ENCODE assay signal across 17 cellular contexts in the genomic region with DNA sequence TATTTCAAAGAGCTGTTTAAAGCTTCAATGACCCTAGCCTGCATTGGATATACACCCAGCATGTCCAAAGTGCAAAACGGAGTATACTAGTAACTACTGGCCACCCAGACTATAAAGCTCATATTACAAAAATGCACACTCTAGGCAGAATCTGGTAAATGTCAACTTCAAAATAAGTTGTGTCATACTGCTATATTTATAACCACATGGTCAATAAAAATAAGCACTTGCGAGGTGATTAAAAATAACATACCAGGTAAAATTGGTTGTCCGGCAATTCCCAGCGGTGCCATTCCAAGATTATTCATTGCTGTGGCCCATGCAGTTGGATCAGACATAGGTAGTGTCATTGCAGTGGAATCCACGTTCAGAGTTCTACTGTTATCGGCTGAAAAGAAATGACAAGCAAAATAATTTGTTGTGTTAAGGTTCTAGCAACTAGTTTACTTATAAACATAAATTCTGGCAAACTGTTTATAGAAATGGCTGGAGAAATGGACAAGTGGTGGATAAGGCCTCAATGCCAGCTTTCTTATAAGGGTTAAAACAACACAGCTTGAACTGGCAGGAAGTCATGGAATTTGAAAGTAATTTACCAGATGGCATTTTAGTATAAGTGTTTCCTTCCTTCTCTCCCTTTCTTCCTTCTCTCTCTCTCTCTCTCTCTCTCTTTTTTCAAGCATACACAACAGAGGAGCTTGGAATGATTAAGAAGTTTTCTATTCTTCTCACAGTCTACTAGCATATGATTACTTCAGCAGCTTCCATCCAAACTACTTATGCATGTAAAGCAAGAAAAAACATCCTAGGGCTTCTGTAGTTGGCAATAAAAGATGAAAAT.
DNase-seq lines count a peak whose midpoint lies in the region; ATAC-seq and TF ChIP-seq lines count a peak whose summit lies in the region.
"Had no signal": no experiment of that assay in that cellular context is flagged by ENCODE, and none has a peak within 500 bp of the region (broad histone marks: within the 10 kb centered on the region; RNA-seq: fewer than 3 reads in every experiment).

No MANE protein-coding gene starts in this region.

- DNase-seq in ELR (ENCODE audit: low read depth) (peak; percentile 13), SK-N-SH (no peak), fibroblast of villous mesenchyme (ENCODE audit: low read depth) (peak; percentile 55), thoracic aorta (ENCODE audit: low spot score) (no peak), epidermal melanocyte (ENCODE audit: insufficient read length, low spot score) (no peak), SW480 (ENCODE audit: low spot score) (no peak)
- no peak for DNase-seq in activated CD4-positive, alpha-beta T cell treated with anti-CD3 and anti-CD28 coated beads for 4 hours
- DNase-seq: activated CD4-positive, CD25-positive, alpha-beta regulatory T cell; NCI-H1694 treated with DMSO at 0.1 percent for 48 hours; NCI-H2227 treated with DMSO at 0.1 percent for 48 hours; PC-9; SJCRH30; substantia nigra had no signal

- TF ChIP-seq CTCF in SK-N-SH (IDR thresholded peaks at IDR 0.05) = no peak
- TF ChIP-seq CTCF in fibroblast of villous mesenchyme (IDR thresholded peaks at IDR 0.05; ENCODE audit: insufficient read depth, low read depth, low read length) = no peak
- TF ChIP-seq CTCF in thoracic aorta (IDR thresholded peaks at IDR 0.05) = no peak

- TF ChIP-seq RAD21 in SK-N-SH (IDR thresholded peaks at IDR 0.05; ENCODE audit: low read length) = no peak

- H3K4me2 ChIP-seq in SK-N-SH = 0 out of 2 replicates have a peak overlapping the region, but pooled peaks have one; percentile 46
- H3K4me2 ChIP-seq: PC-9 had no signal

- H4K20me1 ChIP-seq in SK-N-SH (ENCODE audit: insufficient read depth) = no peaks in the 10 kb centered on the region

- no peaks in the 10 kb centered on the region for H3K9me2 ChIP-seq in SK-N-SH

- 45% methylated on average over 6 of the region's 6 CpGs for WGBS in SK-N-SH (ENCODE audit: low lambda C conversion rate)

- CTCF ChIA-PET in SK-N-SH (lab: Yijun Ruan, JAX) = no interaction called here

- no peak for ATAC-seq in thoracic aorta (ENCODE audit: insufficient number of reproducible peaks, low FRiP score, low read depth)
- ATAC-seq: activated naive CD4-positive, alpha-beta T cell treated with anti-CD3 and anti-CD28 coated beads, Interleukin-2, amount 50 U/mL, for 72 hours; GM12878; HCT116 had no signal

- H3K27ac ChIP-seq in SK-N-SH (ENCODE audit: low read depth in 2 of 2, low read length in 1 of 2) (peak overlapping the region; percentile 43 to 65; a peak in 2 of 4 replicates), thoracic aorta (peak overlapping the region; percentile 53 to 77)
- H3K27ac ChIP-seq: HL-60, PC-9, SJCRH30 had no signal

- H3K9ac ChIP-seq in SK-N-SH = no peak overlapping the region

- H3K4me1 ChIP-seq in SK-N-SH (ENCODE audit: control insufficient read depth in 1 of 2, insufficient read depth in 2 of 2, low read depth in 1 of 2, low read length in 1 of 2) = peaks cover 0 to 4% of the 10 kb centered on the region in 2 experiments; a peak in 2 of 4 replicates
- peaks cover 7 to 22% of the 10 kb centered on the region in 2 donors for H3K4me1 ChIP-seq in thoracic aorta (ENCODE audit: control insufficient read depth in 1 of 2, low read depth in 2 of 2)

- no peaks in the 10 kb centered on the region for H3F3A ChIP-seq in SK-N-SH (replicated peaks; ENCODE audit: insufficient read depth)

- no peak for TF ChIP-seq EP300 in SK-N-SH (IDR thresholded peaks at IDR 0.05; ENCODE audit: borderline replicate concordance in 1 of 2, low read depth in 1 of 2, low read length in 1 of 2)

- no peaks in the 10 kb centered on the region for H3K36me3 ChIP-seq in SK-N-SH (replicated peaks in 1 of 2; ENCODE audit: control insufficient read depth in 1 of 2, insufficient read depth in 2 of 2, low read length in 1 of 2)
- H3K36me3 ChIP-seq in thoracic aorta = no peaks in the 10 kb centered on the region
- H3K36me3 ChIP-seq: SJCRH30 had no signal

- H3K9me3 ChIP-seq in SK-N-SH (no peaks in the 10 kb centered on the region), thoracic aorta (no peaks in the 10 kb centered on the region)
- H3K9me3 ChIP-seq: SJCRH30 had no signal

- no peaks in the 10 kb centered on the region for H3K79me2 ChIP-seq in SK-N-SH (ENCODE audit: insufficient read depth)

- no peak overlapping the region for H3K4me3 ChIP-seq in SK-N-SH (ENCODE audit: low read depth in 2 of 2, low read length in 1 of 2)
- H3K4me3 ChIP-seq in fibroblast of villous mesenchyme (ENCODE audit: low read depth, low read length) = no peak overlapping the region
- no peak overlapping the region for H3K4me3 ChIP-seq in thoracic aorta
- H3K4me3 ChIP-seq: GM12878, PC-9, SJCRH30 had no signal

- POLR2A ChIA-PET in SK-N-SH (lab: Yijun Ruan, JAX) = no interaction called here

- H3K27me3 ChIP-seq in SK-N-SH (ENCODE audit: insufficient read depth) = no peaks in the 10 kb centered on the region
- H3K27me3 ChIP-seq in thoracic aorta (replicated peaks; ENCODE audit: insufficient read depth) = no peaks in the 10 kb centered on the region
- H3K27me3 ChIP-seq: SJCRH30 had no signal

- no peak overlapping the region for H2AFZ ChIP-seq in SK-N-SH (ENCODE audit: low read depth)
- H2AFZ ChIP-seq: PC-9 had no signal

TF ChIP-seq in SK-N-SH, 30 proteins besides CTCF, POLR2A, EP300 and RAD21:
- TF ChIP-seq POLR2AphosphoS5 (IDR thresholded peaks at IDR 0.05; ENCODE audit: low read depth, low read length) = no peak
- TF ChIP-seq, protein P1, sequence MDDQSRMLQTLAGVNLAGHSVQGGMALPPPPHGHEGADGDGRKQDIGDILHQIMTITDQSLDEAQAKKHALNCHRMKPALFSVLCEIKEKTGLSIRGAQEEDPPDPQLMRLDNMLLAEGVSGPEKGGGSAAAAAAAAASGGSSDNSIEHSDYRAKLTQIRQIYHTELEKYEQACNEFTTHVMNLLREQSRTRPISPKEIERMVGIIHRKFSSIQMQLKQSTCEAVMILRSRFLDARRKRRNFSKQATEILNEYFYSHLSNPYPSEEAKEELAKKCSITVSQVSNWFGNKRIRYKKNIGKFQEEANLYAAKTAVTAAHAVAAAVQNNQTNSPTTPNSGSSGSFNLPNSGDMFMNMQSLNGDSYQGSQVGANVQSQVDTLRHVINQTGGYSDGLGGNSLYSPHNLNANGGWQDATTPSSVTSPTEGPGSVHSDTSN (IDR thresholded peaks at IDR 0.05) = peak; percentile 27; the same call in 1 of the 2 replicates
- peak; percentile 35 for TF ChIP-seq TCF12 (IDR thresholded peaks at IDR 0.05)
- peak; percentile 68; the same call in 1 of the 2 replicates for TF ChIP-seq MEF2A (IDR thresholded peaks at IDR 0.05; ENCODE audit: borderline replicate concordance, low read depth)
- TF ChIP-seq, protein P2, sequence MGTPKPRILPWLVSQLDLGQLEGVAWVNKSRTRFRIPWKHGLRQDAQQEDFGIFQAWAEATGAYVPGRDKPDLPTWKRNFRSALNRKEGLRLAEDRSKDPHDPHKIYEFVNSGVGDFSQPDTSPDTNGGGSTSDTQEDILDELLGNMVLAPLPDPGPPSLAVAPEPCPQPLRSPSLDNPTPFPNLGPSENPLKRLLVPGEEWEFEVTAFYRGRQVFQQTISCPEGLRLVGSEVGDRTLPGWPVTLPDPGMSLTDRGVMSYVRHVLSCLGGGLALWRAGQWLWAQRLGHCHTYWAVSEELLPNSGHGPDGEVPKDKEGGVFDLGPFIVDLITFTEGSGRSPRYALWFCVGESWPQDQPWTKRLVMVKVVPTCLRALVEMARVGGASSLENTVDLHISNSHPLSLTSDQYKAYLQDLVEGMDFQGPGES (IDR thresholded peaks at IDR 0.05; ENCODE audit: low read depth, low read length) = no peak

Comparison
In these comparisons a context has a peak if more than half of its experiments do, and no peak if none do; other contexts are left out.
1. DNase-seq: peak in ELR (single experiment) and fibroblast of villous mesenchyme (single experiment); none in SK-N-SH (single experiment), thoracic aorta (single experiment), epidermal melanocyte (single experiment), SW480 (single experiment) and activated CD4-positive, alpha-beta T cell treated with anti-CD3 and anti-CD28 coated beads for 4 hours (0 of 2).